ENCODE assay signal across 8 cellular contexts in the genomic region with DNA sequence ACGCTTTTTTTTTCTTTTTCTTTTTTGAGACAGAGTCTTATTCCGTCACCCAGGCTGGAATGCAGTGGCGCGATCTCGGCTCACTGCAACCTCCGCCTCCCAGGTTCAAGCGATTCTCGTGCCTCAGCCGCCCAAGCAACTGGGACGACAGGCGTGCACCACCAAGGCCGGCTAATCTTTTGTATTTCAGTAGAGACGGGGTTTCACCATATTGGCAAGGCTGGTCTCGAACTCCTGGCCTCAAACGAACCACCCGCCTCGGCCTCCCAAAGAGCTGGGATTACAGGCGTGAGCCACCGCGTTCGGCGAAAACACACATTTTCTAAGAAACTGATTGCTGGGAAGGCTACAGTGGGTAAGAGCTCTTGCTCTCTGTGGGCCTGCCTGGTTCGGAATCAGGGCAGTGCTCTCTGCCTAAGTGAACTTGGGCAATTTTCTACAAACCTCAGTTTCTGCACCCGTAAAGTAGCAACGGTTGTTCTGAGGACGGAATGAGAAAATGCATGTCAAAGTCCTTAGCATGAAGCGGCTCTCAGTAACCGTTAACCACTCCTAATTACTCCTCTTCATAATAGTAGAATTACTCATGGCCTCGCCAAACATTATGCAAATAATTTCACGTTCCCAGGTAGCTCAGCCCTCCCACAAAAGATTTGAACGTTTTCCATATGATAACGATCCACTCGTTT. TPM values are rescaled to one million over a fixed set of nuclear protein-coding genes. Genes with fewer than 3 reads are reported as not detected.
DNase-seq lines count a peak whose midpoint lies in the region; ATAC-seq and TF ChIP-seq lines count a peak whose summit lies in the region.

No MANE protein-coding gene starts in this region.

- H3K4me3 ChIP-seq in GM12875 (ENCODE audit: low read depth, low read length) (peak overlapping the region; percentile 79), cardiac fibroblast (replicated peaks in 1 of 2; ENCODE audit: low read depth in 2 of 2, low read length in 2 of 2) (peak overlapping the region; percentile 52 to 85)

- H3K4me1 Mint-ChIP-seq in naive thymus-derived CD8-positive, alpha-beta T cell, result peaks cover 10 to 35% (median 30%) of the 10 kb centered on the region in 4 donors

- ATAC-seq in naive thymus-derived CD8-positive, alpha-beta T cell, result no peak
- ATAC-seq in GM18519 (IDR thresholded peaks at IDR 0.05; ENCODE audit: low FRiP score, unreplicated experiment), result no peak

- H3K36me3 Mint-ChIP-seq in naive thymus-derived CD8-positive, alpha-beta T cell, result peaks cover 0 to 12% (median 3%) of the 10 kb centered on the region in 3 donors

- TF ChIP-seq CTCF in GM12875 (IDR thresholded peaks at IDR 0.05; ENCODE audit: borderline replicate concordance, insufficient read depth, low read depth, low read length), result no peak
- no peak for TF ChIP-seq CTCF in cardiac fibroblast (IDR thresholded peaks at IDR 0.05; ENCODE audit: low read depth, low read length)

- POLR2A ChIA-PET in naive thymus-derived CD8-positive, alpha-beta T cell (lab: Charles Lee), result no interaction called here

- DNase-seq in HK-2 (ENCODE audit: unreplicated experiment) (peak; percentile 21), cardiac fibroblast (ENCODE audit: low read depth in 2 of 2) (no peak), cortex of kidney (lab: John Stamatoyannopoulos, UW) (no peak), AG20443 (ENCODE audit: low spot score) (no peak)
- no peak for DNase-seq in naive thymus-derived CD8-positive, alpha-beta T cell
- DNase-seq in activated effector memory CD4-positive, alpha-beta T cell treated with anti-CD3 and anti-CD28 coated beads, Interleukin-2, amount 50 U/mL, for 16 hours, result no peak

- H3K9me3 Mint-ChIP-seq in naive thymus-derived CD8-positive, alpha-beta T cell, result no peaks in the 10 kb centered on the region

- H3K4me3 Mint-ChIP-seq in naive thymus-derived CD8-positive, alpha-beta T cell, result peak overlapping the region; percentile 86 to 95 (median 92)

- peak overlapping the region; percentile 78 to 95 (median 89) for H3K27ac Mint-ChIP-seq in naive thymus-derived CD8-positive, alpha-beta T cell

- H3K27me3 Mint-ChIP-seq in naive thymus-derived CD8-positive, alpha-beta T cell, result no peaks in the 10 kb centered on the region

RNA-seq across cellular contexts. Expression of a gene that starts 1.0 kb away (rescaled TPM):
- 10 to 100 TPM; 20.1 to 20.3 TPM for total RNA-seq in naive thymus-derived CD8-positive, alpha-beta T cell
- 10 to 100 TPM in 1 of 3 donors, 1 to 10 TPM in 2; 2.6 to 16.0 (median 3.0) TPM for polyA plus RNA-seq in naive thymus-derived CD8-positive, alpha-beta T cell
